In genomic region chr1:27144920-27145661, GRCh38 we compare ENCODE assay signal across 1 cellular context.
TF ChIP-seq lines count a peak whose summit lies in the region.

No MANE protein-coding gene starts in this region.

TF ChIP-seq in K562, 482 proteins besides CTCF, POLR2A, EP300 and RAD21 (continued from another document and continues in another):
- TF ChIP-seq, protein P1, sequence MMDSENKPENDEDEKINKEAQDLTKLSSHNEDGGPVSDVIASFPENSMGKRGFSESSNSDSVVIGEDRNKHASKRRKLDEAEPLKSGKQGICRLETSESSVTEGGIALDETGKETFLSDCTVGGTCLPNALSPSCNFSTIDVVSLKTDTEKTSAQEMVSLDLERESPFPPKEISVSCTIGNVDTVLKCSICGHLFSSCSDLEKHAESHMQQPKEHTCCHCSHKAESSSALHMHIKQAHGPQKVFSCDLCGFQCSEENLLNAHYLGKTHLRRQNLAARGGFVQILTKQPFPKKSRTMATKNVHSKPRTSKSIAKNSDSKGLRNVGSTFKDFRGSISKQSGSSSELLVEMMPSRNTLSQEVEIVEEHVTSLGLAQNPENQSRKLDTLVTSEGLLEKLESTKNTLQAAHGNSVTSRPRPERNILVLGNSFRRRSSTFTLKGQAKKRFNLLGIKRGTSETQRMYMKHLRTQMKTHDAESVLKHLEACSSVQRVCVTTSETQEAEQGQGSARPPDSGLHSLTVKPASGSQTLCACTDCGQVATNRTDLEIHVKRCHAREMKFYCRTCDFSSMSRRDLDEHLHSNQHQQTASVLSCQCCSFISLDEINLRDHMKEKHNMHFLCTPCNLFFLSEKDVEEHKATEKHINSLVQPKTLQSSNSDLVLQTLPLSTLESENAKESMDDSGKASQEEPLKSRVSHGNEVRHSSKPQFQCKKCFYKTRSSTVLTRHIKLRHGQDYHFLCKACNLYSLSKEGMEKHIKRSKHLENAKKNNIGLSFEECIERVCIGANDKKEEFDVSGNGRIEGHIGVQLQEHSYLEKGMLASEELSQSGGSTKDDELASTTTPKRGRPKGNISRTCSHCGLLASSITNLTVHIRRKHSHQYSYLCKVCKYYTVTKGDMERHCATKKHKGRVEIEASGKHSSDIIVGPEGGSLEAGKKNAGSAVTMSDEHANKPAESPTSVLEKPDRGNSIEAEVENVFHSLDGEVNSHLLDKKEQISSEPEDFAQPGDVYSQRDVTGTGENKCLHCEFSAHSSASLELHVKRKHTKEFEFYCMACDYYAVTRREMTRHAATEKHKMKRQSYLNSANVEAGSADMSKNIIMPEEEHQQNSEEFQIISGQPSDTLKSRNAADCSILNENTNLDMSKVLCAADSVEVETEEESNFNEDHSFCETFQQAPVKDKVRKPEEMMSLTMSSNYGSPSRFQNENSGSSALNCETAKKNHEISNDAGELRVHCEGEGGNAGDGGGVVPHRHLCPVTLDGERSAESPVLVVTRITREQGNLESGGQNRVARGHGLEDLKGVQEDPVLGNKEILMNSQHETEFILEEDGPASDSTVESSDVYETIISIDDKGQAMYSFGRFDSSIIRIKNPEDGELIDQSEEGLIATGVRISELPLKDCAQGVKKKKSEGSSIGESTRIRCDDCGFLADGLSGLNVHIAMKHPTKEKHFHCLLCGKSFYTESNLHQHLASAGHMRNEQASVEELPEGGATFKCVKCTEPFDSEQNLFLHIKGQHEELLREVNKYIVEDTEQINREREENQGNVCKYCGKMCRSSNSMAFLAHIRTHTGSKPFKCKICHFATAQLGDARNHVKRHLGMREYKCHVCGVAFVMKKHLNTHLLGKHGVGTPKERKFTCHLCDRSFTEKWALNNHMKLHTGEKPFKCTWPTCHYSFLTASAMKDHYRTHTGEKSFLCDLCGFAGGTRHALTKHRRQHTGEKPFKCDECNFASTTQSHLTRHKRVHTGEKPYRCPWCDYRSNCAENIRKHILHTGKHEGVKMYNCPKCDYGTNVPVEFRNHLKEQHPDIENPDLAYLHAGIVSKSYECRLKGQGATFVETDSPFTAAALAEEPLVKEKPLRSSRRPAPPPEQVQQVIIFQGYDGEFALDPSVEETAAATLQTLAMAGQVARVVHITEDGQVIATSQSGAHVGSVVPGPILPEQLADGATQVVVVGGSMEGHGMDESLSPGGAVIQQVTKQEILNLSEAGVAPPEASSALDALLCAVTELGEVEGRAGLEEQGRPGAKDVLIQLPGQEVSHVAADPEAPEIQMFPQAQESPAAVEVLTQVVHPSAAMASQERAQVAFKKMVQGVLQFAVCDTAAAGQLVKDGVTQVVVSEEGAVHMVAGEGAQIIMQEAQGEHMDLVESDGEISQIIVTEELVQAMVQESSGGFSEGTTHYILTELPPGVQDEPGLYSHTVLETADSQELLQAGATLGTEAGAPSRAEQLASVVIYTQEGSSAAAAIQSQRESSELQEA (IDR thresholded peaks at IDR 0.05; ENCODE audit: low read depth) = no peak
- TF ChIP-seq BRF1 (IDR thresholded peaks at IDR 0.05; ENCODE audit: borderline replicate concordance, extremely low read depth, insufficient read length) (no peak), KDM1A (IDR thresholded peaks at IDR 0.05) (0 out of 4 replicates have a peak, but pooled peaks of 1 of the 2 experiments have one; percentile 9), MCM3 (IDR thresholded peaks at IDR 0.05) (no peak), DNMT1 (IDR thresholded peaks at IDR 0.05) (no peak), PHTF2 (CRISPR knock-in tag; IDR thresholded peaks at IDR 0.05) (no peak), DIDO1 (tag; IDR thresholded peaks at IDR 0.05; ENCODE audit: low read depth) (no peak), HEY1 (CRISPR knock-in tag; IDR thresholded peaks at IDR 0.05; ENCODE audit: borderline replicate concordance) (no peak), PRPF4 (IDR thresholded peaks at IDR 0.05; ENCODE audit: insufficient read depth, low read depth, low read length, poor library complexity, severe bottlenecking) (no peak), TRIM24 (IDR thresholded peaks at IDR 0.05) (peak; percentile 67 to 82; a peak in 3 of 4 replicates), CAMTA2 (CRISPR knock-in tag; conservative IDR thresholded peaks at IDR 0.05) (no peak), BRCA1 (IDR thresholded peaks at IDR 0.05) (no peak), BRCA1 (CRISPR knock-in tag; IDR thresholded peaks at IDR 0.05) (no peak), ZNF77 (CRISPR knock-in tag; IDR thresholded peaks at IDR 0.05) (no peak), GTF2E2 (tag; IDR thresholded peaks at IDR 0.05) (no peak), L3MBTL2 (IDR thresholded peaks at IDR 0.05) (no peak), RFX5 (IDR thresholded peaks at IDR 0.05; ENCODE audit: low read depth, low read length) (no peak), DACH1 (IDR thresholded peaks at IDR 0.05; ENCODE audit: partially characterized antibody) (no peak), BCOR (IDR thresholded peaks at IDR 0.05) (0 out of 2 replicates have a peak, but pooled peaks have one; percentile 32), MIER1 (IDR thresholded peaks at IDR 0.05; ENCODE audit: low read depth) (no peak), MAFG (tag; conservative IDR thresholded peaks at IDR 0.05) (no peak), NBN (IDR thresholded peaks at IDR 0.05; ENCODE audit: low read depth) (no peak), ARID1B (IDR thresholded peaks at IDR 0.05) (no peak), TRIM28 (IDR thresholded peaks at IDR 0.05) (peak; percentile 95), SIN3B (IDR thresholded peaks at IDR 0.05; ENCODE audit: low read depth) (no peak), STAG1 (CRISPR knock-in tag; IDR thresholded peaks at IDR 0.05; ENCODE audit: borderline replicate concordance) (no peak), TEAD2 (tag; IDR thresholded peaks at IDR 0.05) (no peak), MTA3 (IDR thresholded peaks at IDR 0.05; ENCODE audit: borderline replicate concordance) (no peak), AFF4 (CRISPR knock-in tag; IDR thresholded peaks at IDR 0.05) (no peak), ZNF717 (CRISPR knock-in tag; IDR thresholded peaks at IDR 0.05) (no peak), ZNF644 (tag; IDR thresholded peaks at IDR 0.05; ENCODE audit: low read depth) (no peak), ZNF830 (CRISPR knock-in tag; IDR thresholded peaks at IDR 0.05) (no peak), MTA2 (IDR thresholded peaks at IDR 0.05; ENCODE audit: low read depth) (no peak), ZNF79 (CRISPR knock-in tag; IDR thresholded peaks at IDR 0.05; ENCODE audit: low read depth) (no peak), ZC3H4 (CRISPR knock-in tag; IDR thresholded peaks at IDR 0.05; ENCODE audit: borderline replicate concordance) (peak; percentile 41; the same call in 1 of the 2 replicates), ZNF253 (CRISPR knock-in tag; conservative IDR thresholded peaks at IDR 0.05) (no peak), ZBTB7A (IDR thresholded peaks at IDR 0.05; ENCODE audit: borderline replicate concordance, control insufficient read depth, low read depth, low read length) (no peak), PHF8 (IDR thresholded peaks at IDR 0.05; ENCODE audit: borderline replicate concordance, low read length) (no peak), CBX3 (IDR thresholded peaks at IDR 0.05; ENCODE audit: borderline replicate concordance in 1 of 2, low read length in 2 of 2) (peak in 1 of 2 experiments; percentile 65; a peak in 1 of 3 replicates), MCM7 (IDR thresholded peaks at IDR 0.05) (no peak), ZNF311 (CRISPR knock-in tag; IDR thresholded peaks at IDR 0.05) (no peak), MXD1 (CRISPR knock-in tag; IDR thresholded peaks at IDR 0.05; ENCODE audit: borderline replicate concordance, poor library complexity, severe bottlenecking) (no peak), ATF1 (CRISPR knock-in tag; IDR thresholded peaks at IDR 0.05) (no peak), ATF1 (tag; IDR thresholded peaks at IDR 0.05) (no peak), ASH1L (IDR thresholded peaks at IDR 0.05; ENCODE audit: borderline replicate concordance, low read depth, partially characterized antibody) (no peak)
- TF ChIP-seq, protein P2, sequence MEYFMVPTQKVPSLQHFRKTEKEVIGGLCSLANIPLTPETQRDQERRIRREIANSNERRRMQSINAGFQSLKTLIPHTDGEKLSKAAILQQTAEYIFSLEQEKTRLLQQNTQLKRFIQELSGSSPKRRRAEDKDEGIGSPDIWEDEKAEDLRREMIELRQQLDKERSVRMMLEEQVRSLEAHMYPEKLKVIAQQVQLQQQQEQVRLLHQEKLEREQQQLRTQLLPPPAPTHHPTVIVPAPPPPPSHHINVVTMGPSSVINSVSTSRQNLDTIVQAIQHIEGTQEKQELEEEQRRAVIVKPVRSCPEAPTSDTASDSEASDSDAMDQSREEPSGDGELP (CRISPR knock-in tag; IDR thresholded peaks at IDR 0.05; ENCODE audit: borderline replicate concordance) = no peak
- TF ChIP-seq, protein P3, sequence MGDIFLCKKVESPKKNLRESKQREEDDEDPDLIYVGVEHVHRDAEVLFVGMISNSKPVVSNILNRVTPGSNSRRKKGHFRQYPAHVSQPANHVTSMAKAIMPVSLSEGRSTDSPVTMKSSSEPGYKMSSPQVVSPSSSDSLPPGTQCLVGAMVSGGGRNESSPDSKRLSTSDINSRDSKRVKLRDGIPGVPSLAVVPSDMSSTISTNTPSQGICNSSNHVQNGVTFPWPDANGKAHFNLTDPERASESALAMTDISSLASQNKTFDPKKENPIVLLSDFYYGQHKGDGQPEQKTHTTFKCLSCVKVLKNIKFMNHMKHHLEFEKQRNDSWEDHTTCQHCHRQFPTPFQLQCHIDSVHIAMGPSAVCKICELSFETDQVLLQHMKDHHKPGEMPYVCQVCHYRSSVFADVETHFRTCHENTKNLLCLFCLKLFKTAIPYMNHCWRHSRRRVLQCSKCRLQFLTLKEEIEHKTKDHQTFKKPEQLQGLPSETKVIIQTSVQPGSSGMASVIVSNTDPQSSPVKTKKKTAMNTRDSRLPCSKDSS (IDR thresholded peaks at IDR 0.05; ENCODE audit: low read depth, partially characterized antibody) = peak; percentile 60
- TF ChIP-seq, protein P4, sequence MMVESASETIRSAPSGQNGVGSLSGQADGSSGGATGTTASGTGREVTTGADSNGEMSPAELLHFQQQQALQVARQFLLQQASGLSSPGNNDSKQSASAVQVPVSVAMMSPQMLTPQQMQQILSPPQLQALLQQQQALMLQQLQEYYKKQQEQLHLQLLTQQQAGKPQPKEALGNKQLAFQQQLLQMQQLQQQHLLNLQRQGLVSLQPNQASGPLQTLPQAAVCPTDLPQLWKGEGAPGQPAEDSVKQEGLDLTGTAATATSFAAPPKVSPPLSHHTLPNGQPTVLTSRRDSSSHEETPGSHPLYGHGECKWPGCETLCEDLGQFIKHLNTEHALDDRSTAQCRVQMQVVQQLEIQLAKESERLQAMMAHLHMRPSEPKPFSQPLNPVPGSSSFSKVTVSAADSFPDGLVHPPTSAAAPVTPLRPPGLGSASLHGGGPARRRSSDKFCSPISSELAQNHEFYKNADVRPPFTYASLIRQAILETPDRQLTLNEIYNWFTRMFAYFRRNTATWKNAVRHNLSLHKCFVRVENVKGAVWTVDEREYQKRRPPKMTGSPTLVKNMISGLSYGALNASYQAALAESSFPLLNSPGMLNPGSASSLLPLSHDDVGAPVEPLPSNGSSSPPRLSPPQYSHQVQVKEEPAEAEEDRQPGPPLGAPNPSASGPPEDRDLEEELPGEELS (CRISPR knock-in tag; IDR thresholded peaks at IDR 0.05; ENCODE audit: borderline replicate concordance) = no peak
- TF ChIP-seq, protein P5, sequence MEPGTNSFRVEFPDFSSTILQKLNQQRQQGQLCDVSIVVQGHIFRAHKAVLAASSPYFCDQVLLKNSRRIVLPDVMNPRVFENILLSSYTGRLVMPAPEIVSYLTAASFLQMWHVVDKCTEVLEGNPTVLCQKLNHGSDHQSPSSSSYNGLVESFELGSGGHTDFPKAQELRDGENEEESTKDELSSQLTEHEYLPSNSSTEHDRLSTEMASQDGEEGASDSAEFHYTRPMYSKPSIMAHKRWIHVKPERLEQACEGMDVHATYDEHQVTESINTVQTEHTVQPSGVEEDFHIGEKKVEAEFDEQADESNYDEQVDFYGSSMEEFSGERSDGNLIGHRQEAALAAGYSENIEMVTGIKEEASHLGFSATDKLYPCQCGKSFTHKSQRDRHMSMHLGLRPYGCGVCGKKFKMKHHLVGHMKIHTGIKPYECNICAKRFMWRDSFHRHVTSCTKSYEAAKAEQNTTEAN (CRISPR knock-in tag; IDR thresholded peaks at IDR 0.05) = no peak
- TF ChIP-seq, protein P6, sequence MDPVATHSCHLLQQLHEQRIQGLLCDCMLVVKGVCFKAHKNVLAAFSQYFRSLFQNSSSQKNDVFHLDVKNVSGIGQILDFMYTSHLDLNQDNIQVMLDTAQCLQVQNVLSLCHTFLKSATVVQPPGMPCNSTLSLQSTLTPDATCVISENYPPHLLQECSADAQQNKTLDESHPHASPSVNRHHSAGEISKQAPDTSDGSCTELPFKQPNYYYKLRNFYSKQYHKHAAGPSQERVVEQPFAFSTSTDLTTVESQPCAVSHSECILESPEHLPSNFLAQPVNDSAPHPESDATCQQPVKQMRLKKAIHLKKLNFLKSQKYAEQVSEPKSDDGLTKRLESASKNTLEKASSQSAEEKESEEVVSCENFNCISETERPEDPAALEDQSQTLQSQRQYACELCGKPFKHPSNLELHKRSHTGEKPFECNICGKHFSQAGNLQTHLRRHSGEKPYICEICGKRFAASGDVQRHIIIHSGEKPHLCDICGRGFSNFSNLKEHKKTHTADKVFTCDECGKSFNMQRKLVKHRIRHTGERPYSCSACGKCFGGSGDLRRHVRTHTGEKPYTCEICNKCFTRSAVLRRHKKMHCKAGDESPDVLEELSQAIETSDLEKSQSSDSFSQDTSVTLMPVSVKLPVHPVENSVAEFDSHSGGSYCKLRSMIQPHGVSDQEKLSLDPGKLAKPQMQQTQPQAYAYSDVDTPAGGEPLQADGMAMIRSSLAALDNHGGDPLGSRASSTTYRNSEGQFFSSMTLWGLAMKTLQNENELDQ (CRISPR knock-in tag; IDR thresholded peaks at IDR 0.05; ENCODE audit: borderline replicate concordance) = no peak
